2 cellular contexts compared by ENCODE assay signal in genomic region chr7:29277436-29278215, GRCh38.
TF ChIP-seq lines count a peak whose summit lies in the region.

No MANE protein-coding gene starts in this region.

TF ChIP-seq in GM23338, 12 proteins besides CTCF, POLR2A, EP300 and RAD21:
- TF ChIP-seq ETS1 (IDR thresholded peaks at IDR 0.05) (no peak), ZNF331 (CRISPR knock-in tag; IDR thresholded peaks at IDR 0.05; ENCODE audit: low read depth) (no peak)

TF ChIP-seq in GM12878, 131 proteins besides CTCF, POLR2A, EP300 and RAD21 (continued from another document):
- no peak for TF ChIP-seq TCF3 (IDR thresholded peaks at IDR 0.05; ENCODE audit: borderline replicate concordance, insufficient read depth, low read depth, low read length)
- no peak for TF ChIP-seq SREBF2 (IDR thresholded peaks at IDR 0.05; ENCODE audit: low read length)
- no peak for TF ChIP-seq ESRRA (IDR thresholded peaks at IDR 0.05; ENCODE audit: low read length)
